ENCODE assay signal across 8 cellular contexts in the genomic region with DNA sequence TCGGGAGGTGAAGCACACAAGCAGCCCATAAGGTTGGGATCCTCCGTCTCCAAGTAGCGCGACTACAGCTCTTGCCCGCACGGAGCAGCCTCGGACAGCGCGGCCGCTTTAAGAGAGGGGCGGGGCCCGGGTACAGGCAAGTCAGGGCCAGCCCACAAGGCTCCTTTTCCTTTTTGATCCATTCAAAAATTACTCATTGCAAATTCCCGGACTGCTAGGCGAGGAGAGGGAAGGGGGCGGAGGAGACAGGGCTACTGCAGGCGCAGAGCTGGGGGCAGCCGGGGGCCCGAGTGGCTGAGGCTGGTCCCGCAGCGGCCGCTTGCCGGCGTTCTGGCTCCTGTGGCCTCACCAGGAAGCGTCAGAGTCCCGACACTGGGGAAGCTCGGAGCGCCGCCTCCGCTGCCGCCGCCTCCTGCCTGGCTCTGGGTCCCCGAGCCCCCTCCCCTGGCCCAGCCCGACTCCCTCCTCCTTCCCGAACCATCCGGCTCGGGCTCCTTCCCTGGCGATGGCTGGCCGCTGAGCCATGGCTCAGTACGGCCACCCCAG. TPM values are rescaled to one million over a fixed set of nuclear protein-coding genes. Genes with fewer than 3 reads are reported as not detected.
A peak's percentile ranks its signal among the peaks of the same experiment; 100 is the strongest.
DNase-seq lines count a peak whose midpoint lies in the region; ATAC-seq and TF ChIP-seq lines count a peak whose summit lies in the region.

A gene with protein sequence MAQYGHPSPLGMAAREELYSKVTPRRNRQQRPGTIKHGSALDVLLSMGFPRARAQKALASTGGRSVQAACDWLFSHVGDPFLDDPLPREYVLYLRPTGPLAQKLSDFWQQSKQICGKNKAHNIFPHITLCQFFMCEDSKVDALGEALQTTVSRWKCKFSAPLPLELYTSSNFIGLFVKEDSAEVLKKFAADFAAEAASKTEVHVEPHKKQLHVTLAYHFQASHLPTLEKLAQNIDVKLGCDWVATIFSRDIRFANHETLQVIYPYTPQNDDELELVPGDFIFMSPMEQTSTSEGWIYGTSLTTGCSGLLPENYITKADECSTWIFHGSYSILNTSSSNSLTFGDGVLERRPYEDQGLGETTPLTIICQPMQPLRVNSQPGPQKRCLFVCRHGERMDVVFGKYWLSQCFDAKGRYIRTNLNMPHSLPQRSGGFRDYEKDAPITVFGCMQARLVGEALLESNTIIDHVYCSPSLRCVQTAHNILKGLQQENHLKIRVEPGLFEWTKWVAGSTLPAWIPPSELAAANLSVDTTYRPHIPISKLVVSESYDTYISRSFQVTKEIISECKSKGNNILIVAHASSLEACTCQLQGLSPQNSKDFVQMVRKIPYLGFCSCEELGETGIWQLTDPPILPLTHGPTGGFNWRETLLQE (plus strand): TSS at position 196 of the 546 bp plus-strand sequence. CDS start 328 bp downstream, at position 524.

- no peak for TF ChIP-seq CTCF in SU-DHL-6 (IDR thresholded peaks at IDR 0.05; ENCODE audit: insufficient read depth, low read length, poor library complexity, severe bottlenecking)
- no peak for TF ChIP-seq CTCF in glutamatergic neuron (IDR thresholded peaks at IDR 0.05; ENCODE audit: partially characterized antibody, unreplicated experiment)
- no peak for TF ChIP-seq CTCF in testis (IDR thresholded peaks at IDR 0.05)

- peak within 1 kb of the TSS; percentile 72 for H3K9ac ChIP-seq in SU-DHL-6 (ENCODE audit: low read length)

- peak within 1 kb of the TSS; percentile 88 for H3K27ac Mint-ChIP-seq in activated naive CD8-positive, alpha-beta T cell treated with anti-CD3 and anti-CD28 coated beads, Interleukin-2, amount 10 ng/mL, durations not matched to agents 7 days and 5 days
- no peak within 1 kb of the TSS for H3K27ac Mint-ChIP-seq in glutamatergic neuron (ENCODE audit: unreplicated experiment)

- H3F3A ChIP-seq in SU-DHL-6 (ENCODE audit: insufficient read depth): no peaks in the 10 kb centered on the region

- POLR2A ChIA-PET in activated naive CD8-positive, alpha-beta T cell treated with anti-CD3 and anti-CD28 coated beads, Interleukin-2, amount 10 ng/mL, durations not matched to agents 7 days and 5 days (lab: Charles Lee): interaction anchor here (0.6 to 3.6 kb wide), 26 partner anchors 9 to 407 kb away, joined by 3 to 43 read pairs (median 6); a partner anchor contains a TSS

- H3K9me3 ChIP-seq in SU-DHL-6 (ENCODE audit: insufficient read depth, low read length): no peaks in the 10 kb centered on the region
- no peaks in the 10 kb centered on the region for H3K9me3 ChIP-seq in testis

- H3K79me2 ChIP-seq in SU-DHL-6 (ENCODE audit: insufficient read depth, low read length): no peaks in the 10 kb centered on the region

- H3K4me1 ChIP-seq in testis: peaks cover 14% of the 10 kb centered on the region

- H3K27me3 Mint-ChIP-seq in activated naive CD8-positive, alpha-beta T cell treated with anti-CD3 and anti-CD28 coated beads, Interleukin-2, amount 10 ng/mL, durations not matched to agents 7 days and 5 days: peaks cover 18% of the 10 kb centered on the region
- H3K27me3 Mint-ChIP-seq in glutamatergic neuron (ENCODE audit: unreplicated experiment): peaks cover 11% of the 10 kb centered on the region

- no peaks in the 10 kb centered on the region for H3K27me3 ChIP-seq in SU-DHL-6 (ENCODE audit: low read length)
- no peaks in the 10 kb centered on the region for H3K27me3 ChIP-seq in testis

- H3K4me1 Mint-ChIP-seq in activated naive CD8-positive, alpha-beta T cell treated with anti-CD3 and anti-CD28 coated beads, Interleukin-2, amount 10 ng/mL, durations not matched to agents 7 days and 5 days: peaks cover 35% of the 10 kb centered on the region
- peaks cover 7% of the 10 kb centered on the region for H3K4me1 Mint-ChIP-seq in glutamatergic neuron (ENCODE audit: low read depth, unreplicated experiment)

- no peaks in the 10 kb centered on the region for H3K9me2 ChIP-seq in SU-DHL-6 (replicated peaks; ENCODE audit: insufficient read depth, low read length)

- 0 to 1% methylated on average over 3 to 38 of the region's 39 CpGs for WGBS in testis, 2 donors

- H2AFZ ChIP-seq in SU-DHL-6 (ENCODE audit: low read depth, low read length, severe bottlenecking): peak within 1 kb of the TSS; percentile 90

- peak within 1 kb of the TSS; percentile 90 for H3K4me3 Mint-ChIP-seq in activated naive CD8-positive, alpha-beta T cell treated with anti-CD3 and anti-CD28 coated beads, Interleukin-2, amount 10 ng/mL, durations not matched to agents 7 days and 5 days
- H3K4me3 Mint-ChIP-seq in glutamatergic neuron (ENCODE audit: unreplicated experiment): peak within 1 kb of the TSS; percentile 90

- H3K27ac ChIP-seq in SU-DHL-6 (ENCODE audit: low read depth, low read length) (no peak within 1 kb of the TSS), testis (peak within 1 kb of the TSS; percentile 83 to 90)

- H3K4me3 ChIP-seq in SU-DHL-6 (ENCODE audit: insufficient read depth, low read length, poor library complexity, severe bottlenecking) (peak within 1 kb of the TSS; percentile 69), testis (peak within 1 kb of the TSS; percentile 62 to 72)

- ATAC-seq in GM21528 (IDR thresholded peaks at IDR 0.05; ENCODE audit: low FRiP score, unreplicated experiment): peak; percentile 86
- peak; percentile 76 for ATAC-seq in activated naive CD8-positive, alpha-beta T cell treated with anti-CD3 and anti-CD28 coated beads, Interleukin-2, amount 10 ng/mL, durations not matched to agents 7 days and 5 days (ENCODE audit: low read depth)

- peak within 1 kb of the TSS; percentile 55 for H3K4me2 ChIP-seq in SU-DHL-6 (ENCODE audit: low read depth, low read length, poor library complexity, severe bottlenecking)

- TF ChIP-seq POLR2A in testis (IDR thresholded peaks at IDR 0.05): no peak

- H3K36me3 Mint-ChIP-seq in activated naive CD8-positive, alpha-beta T cell treated with anti-CD3 and anti-CD28 coated beads, Interleukin-2, amount 10 ng/mL, durations not matched to agents 7 days and 5 days: peaks cover 9% of the 10 kb centered on the region
- peaks cover 5% of the 10 kb centered on the region for H3K36me3 Mint-ChIP-seq in glutamatergic neuron (ENCODE audit: unreplicated experiment)

- peak; percentile 40 for DNase-seq in DMS 273 treated with DMSO at 0.1 percent for 48 hours (lab: John Stamatoyannopoulos, UW)
- peak; percentile 49 for DNase-seq in HuH-7.5 (ENCODE audit: low spot score)
- DNase-seq in activated naive CD8-positive, alpha-beta T cell treated with anti-CD3 and anti-CD28 coated beads, Interleukin-2, amount 10 ng/mL, durations not matched to agents 7 days and 5 days: peak; percentile 77
- peak; percentile 83 for DNase-seq in glutamatergic neuron
- DNase-seq in occipital lobe (lab: John Stamatoyannopoulos, UW): peak; percentile 78
- peak; percentile 93 for DNase-seq in testis

- intact Hi-C loops in testis (cut with DNase I; ENCODE audit: low total_unique reads): no loop called here

- H3K36me3 ChIP-seq in SU-DHL-6 (ENCODE audit: low read length) (no peaks in the 10 kb centered on the region), testis (ENCODE audit: low read depth, missing control alignments) (no peaks in the 10 kb centered on the region)

- no peaks in the 10 kb centered on the region for H4K20me1 ChIP-seq in SU-DHL-6 (ENCODE audit: low read depth, low read length)

- no peaks in the 10 kb centered on the region for H3K9me3 Mint-ChIP-seq in activated naive CD8-positive, alpha-beta T cell treated with anti-CD3 and anti-CD28 coated beads, Interleukin-2, amount 10 ng/mL, durations not matched to agents 7 days and 5 days
- peaks cover 7% of the 10 kb centered on the region for H3K9me3 Mint-ChIP-seq in glutamatergic neuron (ENCODE audit: unreplicated experiment)

RNA-seq across cellular contexts. Expression of the gene that starts here (rescaled TPM):
- total RNA-seq in activated naive CD8-positive, alpha-beta T cell treated with anti-CD3 and anti-CD28 coated beads, Interleukin-2, amount 10 ng/mL, durations not matched to agents 7 days and 5 days: 10 to 100 TPM; 40.7 to 44.8 TPM
- total RNA-seq in glutamatergic neuron (ENCODE audit: unreplicated experiment): 6.7 TPM
- 23.4 TPM for total RNA-seq in occipital lobe
- total RNA-seq in testis: 10 to 100 TPM; 14.6 to 20.4 TPM
- 3.9 TPM for polyA plus RNA-seq in testis (ENCODE audit: insufficient read depth, low read depth, low replicate concordance)

Comparison
In these comparisons a context has a peak if more than half of its experiments do, and no peak if none do; other contexts are left out.
1. DNase-seq: peak in every context shown above with its lines; median percentile 93 in testis; 83 in glutamatergic neuron; 78 in occipital lobe; 77 in activated naive CD8-positive, alpha-beta T cell treated with anti-CD3 and anti-CD28 coated beads, Interleukin-2, amount 10 ng/mL, durations not matched to agents 7 days and 5 days; 49 in HuH-7.5; 40 in DMS 273 treated with DMSO at 0.1 percent for 48 hours.